ENCODE assay signal across 18 cellular contexts in the genomic region with DNA sequence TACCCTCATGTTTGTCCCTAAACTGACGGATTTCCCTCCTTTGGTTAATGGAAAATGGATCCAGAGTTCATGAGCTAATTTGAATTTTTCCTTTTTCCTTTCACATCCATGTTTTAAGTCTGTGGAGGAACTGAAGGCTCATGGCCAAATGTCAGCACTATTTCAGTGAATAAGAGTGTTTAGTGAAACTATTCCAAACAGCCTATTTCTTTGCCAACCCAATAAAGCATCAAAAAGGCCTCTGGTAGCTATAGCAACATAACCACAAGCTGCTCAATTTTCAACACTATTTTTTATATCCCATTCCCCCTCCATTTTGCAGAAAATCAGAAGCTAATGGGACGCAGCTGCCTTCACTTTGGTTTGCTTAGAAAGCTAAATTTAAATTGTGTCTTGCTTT.
"Had no signal": no experiment of that assay in that cellular context is flagged by ENCODE, and none has a peak within 500 bp of the region (broad histone marks: within the 10 kb centered on the region; RNA-seq: fewer than 3 reads in every experiment).

No MANE protein-coding gene starts in this region.

- DNase-seq: dermis blood vessel endothelial cell; dorsolateral prefrontal cortex; effector CD4-positive, alpha-beta T cell; effector memory CD4-positive, alpha-beta T cell; foreskin keratinocyte; heart left ventricle; immature natural killer cell; left cardiac atrium; left lung; left ventricle myocardium superior; lower lobe of right lung; mesenchymal stem cell; mucosa of descending colon had no signal

- H3K36me3 Mint-ChIP-seq: mesothelial cell of epicardium had no signal

- H3K79me2 ChIP-seq: hepatocyte had no signal

- H3K27ac Mint-ChIP-seq: immature natural killer cell, mesothelial cell of epicardium had no signal

- H3K27me3 ChIP-seq: dorsolateral prefrontal cortex, esophagus muscularis mucosa, foreskin keratinocyte, gastroesophageal sphincter, heart left ventricle, hepatocyte, left lung had no signal

- H3K36me3 ChIP-seq: esophagus muscularis mucosa, gastroesophageal sphincter, heart left ventricle, left lung, lower lobe of right lung had no signal

- H3K4me1 Mint-ChIP-seq: mesothelial cell of epicardium had no signal

- H3K9me3 Mint-ChIP-seq: mesothelial cell of epicardium had no signal

- H3K4me3 Mint-ChIP-seq: immature natural killer cell, mesothelial cell of epicardium had no signal

- ATAC-seq: foreskin keratinocyte, gastroesophageal sphincter, heart left ventricle, left cardiac atrium, left lung, left ventricle myocardium superior, lower lobe of right lung, mucosa of descending colon had no signal

- H3K4me1 ChIP-seq: esophagus muscularis mucosa, foreskin keratinocyte, gastroesophageal sphincter, heart left ventricle, left lung, lower lobe of right lung had no signal

- H3K4me2 ChIP-seq: hepatocyte had no signal

- H3K4me3 ChIP-seq: coronary artery, dorsolateral prefrontal cortex, esophagus muscularis mucosa, gastroesophageal sphincter, heart left ventricle, hepatocyte, left lung, lower lobe of right lung, mucosa of descending colon had no signal

- H3K27ac ChIP-seq: coronary artery, dorsolateral prefrontal cortex, esophagus muscularis mucosa, foreskin keratinocyte, gastroesophageal sphincter, heart left ventricle, hepatocyte, left lung, lower lobe of right lung had no signal

- H2AFZ ChIP-seq: hepatocyte had no signal
